15 cellular contexts compared by ENCODE assay signal in the genomic region with DNA sequence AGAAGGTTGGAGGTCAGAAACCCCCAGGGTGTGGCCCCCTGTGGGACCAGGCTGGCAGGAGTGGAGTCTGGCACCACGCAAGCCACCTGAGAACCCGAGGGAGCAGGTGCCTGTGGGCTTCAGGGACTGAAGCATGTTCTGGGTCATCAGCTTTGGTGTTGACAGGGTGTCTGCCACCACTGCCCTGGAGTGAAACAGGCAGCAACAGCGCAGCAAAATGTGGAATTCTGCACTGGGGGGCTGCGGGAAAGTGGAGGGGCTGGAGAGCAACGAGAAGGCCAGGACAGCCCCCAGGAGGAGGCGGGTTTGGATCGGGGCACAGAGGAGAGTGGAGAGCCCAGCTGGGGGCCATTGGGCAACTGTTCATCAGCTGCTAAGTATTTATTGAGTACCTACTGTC. TPM values are rescaled to one million over a fixed set of nuclear protein-coding genes. Genes with fewer than 3 reads are reported as not detected.
DNase-seq lines count a peak whose midpoint lies in the region; ATAC-seq and TF ChIP-seq lines count a peak whose summit lies in the region.
"Had no signal": no experiment of that assay in that cellular context is flagged by ENCODE, and none has a peak within 500 bp of the region (broad histone marks: within the 10 kb centered on the region; RNA-seq: fewer than 3 reads in every experiment).

No MANE protein-coding gene starts in this region.

- no peaks in the 10 kb centered on the region for H4K20me1 ChIP-seq in GM23338 (replicated peaks; ENCODE audit: insufficient read depth)

- H3K4me3 Mint-ChIP-seq in activated B cell treated with CpG ODN at 0.5 μM for 24 hours (no peak overlapping the region), naive B cell (no peak overlapping the region), GM23338 (no peak overlapping the region)
- H3K4me3 Mint-ChIP-seq in stimulated activated naive B cell treated with anti-CD40 and anti-IgM and Interleukin-4, amounts not matched to agents 10 μg/mL and 1 μg/mL and 100 μg/mL, for 72 hours: no peak overlapping the region
- H3K4me3 Mint-ChIP-seq: CD4-positive, CD25-positive, alpha-beta regulatory T cell; CD8-positive, alpha-beta T cell had no signal

- H3K27me3 Mint-ChIP-seq in activated B cell treated with CpG ODN at 0.5 μM for 24 hours (no peaks in the 10 kb centered on the region), naive B cell (no peaks in the 10 kb centered on the region), GM23338 (ENCODE audit: insufficient read depth, low read depth, poor library complexity) (peaks cover 4% of the 10 kb centered on the region)
- no peaks in the 10 kb centered on the region for H3K27me3 Mint-ChIP-seq in stimulated activated naive B cell treated with anti-CD40 and anti-IgM and Interleukin-4, amounts not matched to agents 10 μg/mL and 1 μg/mL and 100 μg/mL, for 72 hours

- no peak overlapping the region for H3K27ac ChIP-seq in GM23338 (ENCODE audit: low read depth)
- H3K27ac ChIP-seq: C4-2B had no signal

- H3K27me3 ChIP-seq in GM23338 (ENCODE audit: insufficient read depth): no peaks in the 10 kb centered on the region

- POLR2A ChIA-PET in activated B cell treated with CpG ODN at 0.5 μM for 24 hours (lab: Charles Lee): no interaction called here

- no peaks in the 10 kb centered on the region for H3K4me1 ChIP-seq in GM23338 (ENCODE audit: insufficient read depth)
- H3K4me1 ChIP-seq: Caco-2 had no signal

- no peaks in the 10 kb centered on the region for H3K36me3 ChIP-seq in GM23338 (ENCODE audit: insufficient read depth)

- H3K4me1 Mint-ChIP-seq in activated B cell treated with CpG ODN at 0.5 μM for 24 hours (peaks cover 50% of the 10 kb centered on the region), naive B cell (peaks cover 21 to 29% (median 23%) of the 10 kb centered on the region in 3 donors), GM23338 (no peaks in the 10 kb centered on the region)
- peaks cover 32 to 37% of the 10 kb centered on the region in 2 donors for H3K4me1 Mint-ChIP-seq in stimulated activated naive B cell treated with anti-CD40 and anti-IgM and Interleukin-4, amounts not matched to agents 10 μg/mL and 1 μg/mL and 100 μg/mL, for 72 hours
- H3K4me1 Mint-ChIP-seq: CD4-positive, CD25-positive, alpha-beta regulatory T cell had no signal

- no peak overlapping the region for H3K4me2 ChIP-seq in GM23338

- H3F3A ChIP-seq in GM23338 (replicated peaks; ENCODE audit: low read depth): no peaks in the 10 kb centered on the region

- no peak overlapping the region for H3K4me3 ChIP-seq in GM23338
- H3K4me3 ChIP-seq: GM12878 had no signal

- CTCF ChIA-PET in activated B cell treated with CpG ODN at 0.5 μM for 24 hours (lab: Charles Lee): interaction anchor here (1.3 kb wide), 1 partner anchor 44 kb away, joined by 3 read pairs; no protein-coding TSS in a partner anchor

- H2AFZ ChIP-seq in GM23338: no peak overlapping the region

- DNase-seq in activated B cell treated with CpG ODN at 0.5 μM for 24 hours (no peak), naive B cell (no peak), GM23338 (ENCODE audit: low spot score) (no peak), amygdala (lab: John Stamatoyannopoulos, UW) (no peak)
- no peak for DNase-seq in stimulated activated naive B cell treated with anti-CD40 and anti-IgM and Interleukin-4, amounts not matched to agents 10 μg/mL and 1 μg/mL and 100 μg/mL, for 72 hours
- DNase-seq: Caco-2; CD4-positive, CD25-positive, alpha-beta regulatory T cell; CD8-positive, alpha-beta T cell; DMS153; DND-41; GDM1; HCEC 1CT had no signal

- ATAC-seq in activated B cell treated with CpG ODN at 0.5 μM for 24 hours (ENCODE audit: low read depth) (no peak), naive B cell (ENCODE audit: low read depth in 2 of 2) (no peak), GM23338 (no peak), GM21423 (IDR thresholded peaks at IDR 0.05; ENCODE audit: unreplicated experiment) (no peak)
- ATAC-seq in stimulated activated naive B cell treated with anti-CD40 and anti-IgM and Interleukin-4, amounts not matched to agents 10 μg/mL and 1 μg/mL and 100 μg/mL, for 72 hours (replicated peaks): no peak
- ATAC-seq: CD8-positive, alpha-beta T cell; GM12878 had no signal

- TF ChIP-seq CTCF in activated B cell treated with CpG ODN at 0.5 μM for 24 hours (IDR thresholded peaks at IDR 0.05): no peak
- TF ChIP-seq CTCF in GM23338 (conservative IDR thresholded peaks at IDR 0.05; ENCODE audit: low read depth in 2 of 2): no peak

- peak overlapping the region; percentile 0 for H3K27ac Mint-ChIP-seq in activated B cell treated with CpG ODN at 0.5 μM for 24 hours
- peak overlapping the region in 5 of 6 donors; percentile 27 to 83 (median 55) for H3K27ac Mint-ChIP-seq in naive B cell
- peak overlapping the region; percentile 67 for H3K27ac Mint-ChIP-seq in stimulated activated naive B cell treated with anti-CD40 and anti-IgM and Interleukin-4, amounts not matched to agents 10 μg/mL and 1 μg/mL and 100 μg/mL, for 72 hours
- H3K27ac Mint-ChIP-seq in GM23338: no peak overlapping the region
- H3K27ac Mint-ChIP-seq: CD4-positive, CD25-positive, alpha-beta regulatory T cell; CD8-positive, alpha-beta T cell had no signal

- intact Hi-C loops in activated B cell treated with CpG ODN at 0.5 μM for 24 hours (cut with micrococcal nuclease): no loop called here

- H3K79me2 ChIP-seq in GM23338 (replicated peaks; ENCODE audit: insufficient read depth): no peaks in the 10 kb centered on the region

- peaks cover 8% of the 10 kb centered on the region for H3K9me3 Mint-ChIP-seq in activated B cell treated with CpG ODN at 0.5 μM for 24 hours
- H3K9me3 Mint-ChIP-seq in naive B cell: peaks cover 0 to 16% (median 11%) of the 10 kb centered on the region in 7 donors
- H3K9me3 Mint-ChIP-seq in stimulated activated naive B cell treated with anti-CD40 and anti-IgM and Interleukin-4, amounts not matched to agents 10 μg/mL and 1 μg/mL and 100 μg/mL, for 72 hours: peaks cover 7 to 10% of the 10 kb centered on the region in 2 donors
- peaks cover 13% of the 10 kb centered on the region for H3K9me3 Mint-ChIP-seq in GM23338

- no peaks in the 10 kb centered on the region for H3K9me2 ChIP-seq in GM23338 (ENCODE audit: insufficient read depth)

- H3K36me3 Mint-ChIP-seq in activated B cell treated with CpG ODN at 0.5 μM for 24 hours (ENCODE audit: low read depth) (no peaks in the 10 kb centered on the region), naive B cell (no peaks in the 10 kb centered on the region), GM23338 (ENCODE audit: low read depth) (peaks cover 14% of the 10 kb centered on the region)
- no peaks in the 10 kb centered on the region for H3K36me3 Mint-ChIP-seq in stimulated activated naive B cell treated with anti-CD40 and anti-IgM and Interleukin-4, amounts not matched to agents 10 μg/mL and 1 μg/mL and 100 μg/mL, for 72 hours
- H3K36me3 Mint-ChIP-seq: CD4-positive, CD25-positive, alpha-beta regulatory T cell; CD8-positive, alpha-beta T cell had no signal

TF ChIP-seq in GM23338, 12 proteins besides CTCF, POLR2A, EP300 and RAD21:
- TF ChIP-seq STAT1 (IDR thresholded peaks at IDR 0.05; ENCODE audit: unreplicated experiment): no peak
TF ChIP-seq in GM23338: peak in this region for 0.

RNA-seq across cellular contexts. Expression of a gene that starts 15.9 kb away (rescaled TPM):
- 1.6 and 2.0 TPM in 2 replicates for total RNA-seq in activated B cell treated with CpG ODN at 0.5 μM for 24 hours
- 10 to 100 TPM in 1 of 6 donors, 1 to 10 TPM in 5; 5.3 to 14.7 (median 7.7) TPM for polyA plus RNA-seq in naive B cell (ENCODE audit: low read depth in 6 of 6)
- total RNA-seq in GM23338 (2014; rRNA removed; shearing (Covaris generic)): 12.9 and 15.4 TPM in 2 replicates
- polyA plus RNA-seq in GM23338 (2016; fragmentation: Nextera tagmentation; extraction: Ambion mirVana): 4.8 and 5.3 TPM in 2 replicates

RNA-seq across cellular contexts. Expression of a gene that starts 52.7 kb away (rescaled TPM):
- 46.7 and 50.7 TPM in 2 replicates for total RNA-seq in activated B cell treated with CpG ODN at 0.5 μM for 24 hours
- polyA plus RNA-seq in naive B cell (ENCODE audit: low read depth in 6 of 6): 10 to 100 TPM in 1 of 6 donors, 1 to 10 TPM in 5; 3.6 to 10.4 (median 4.5) TPM
- 59.0 and 59.3 TPM in 2 replicates for total RNA-seq in GM23338 (2014; rRNA removed; shearing (Covaris generic))
- polyA plus RNA-seq in GM23338 (2016; fragmentation: Nextera tagmentation; extraction: Ambion mirVana): 7.6 and 8.1 TPM in 2 replicates
